ENCODE assay signal across 9 cellular contexts in genomic region chr2:172083725-172084483, GRCh38. TPM values are rescaled to one million over a fixed set of nuclear protein-coding genes. Genes with fewer than 3 reads are reported as not detected.
DNase-seq lines count a peak whose midpoint lies in the region; ATAC-seq and TF ChIP-seq lines count a peak whose summit lies in the region.
"Had no signal": no experiment of that assay in that cellular context is flagged by ENCODE, and none has a peak within 500 bp of the region (broad histone marks: within the 10 kb centered on the region; RNA-seq: fewer than 3 reads in every experiment).

No MANE protein-coding gene starts in this region.

- H3K4me2 ChIP-seq in OCI-LY3 (ENCODE audit: low read length), result peak overlapping the region; percentile 93

- TF ChIP-seq POLR2A in erythroblast (IDR thresholded peaks at IDR 0.05; ENCODE audit: low read length) (no peak), stomach (IDR thresholded peaks at IDR 0.05) (no peak)

- no peaks in the 10 kb centered on the region for H3K9me3 ChIP-seq in OCI-LY3 (ENCODE audit: insufficient read depth, low read length)
- peaks cover 0 to 21% (median 6%) of the 10 kb centered on the region in 4 donors for H3K9me3 ChIP-seq in stomach

- intact Hi-C loops in Right ventricle myocardium inferior (cut with DNase I), result no loop called here
- intact Hi-C loops in left cardiac atrium (cut with DNase I), result no loop called here
- intact Hi-C loops in stomach (cut with DNase I; ENCODE audit: low total_unique reads), result no loop called here

- no peaks in the 10 kb centered on the region for H4K20me1 ChIP-seq in OCI-LY3 (ENCODE audit: insufficient read depth, low read length)

- peak; percentile 60 for DNase-seq in Right ventricle myocardium inferior (ENCODE audit: missing footprints)
- DNase-seq in left cardiac atrium, result no peak
- DNase-seq in erythroblast (lab: John Stamatoyannopoulos, UW), result peak; percentile 28 to 39
- no peak for DNase-seq in stomach
- DNase-seq in NCI-H69 (lab: John Stamatoyannopoulos, UW), result no peak
- no peak for DNase-seq in EL

- TF ChIP-seq CTCF in OCI-LY3 (IDR thresholded peaks at IDR 0.05; ENCODE audit: low read depth, low read length), result no peak
- no peak for TF ChIP-seq CTCF in stomach (IDR thresholded peaks at IDR 0.05)

- H3K4me3 ChIP-seq in OCI-LY3 (ENCODE audit: low read length) (peak overlapping the region; percentile 92), stomach (peak overlapping the region; percentile 31 to 61 (median 43))

- H3K4me1 ChIP-seq in OCI-LY3 (ENCODE audit: low read length) (no peaks in the 10 kb centered on the region; the same call in 1 of the 2 replicates), stomach (peaks cover 36 to 78% (median 60%) of the 10 kb centered on the region in 4 donors)

- ATAC-seq in Right ventricle myocardium inferior (no peak), left cardiac atrium (no peak), GM18498 (IDR thresholded peaks at IDR 0.05; ENCODE audit: unreplicated experiment) (no peak)

- no peak overlapping the region for H3K27ac ChIP-seq in OCI-LY3 (ENCODE audit: low read length)
- H3K27ac ChIP-seq in stomach, result no peak overlapping the region

- H3K27me3 ChIP-seq in OCI-LY3 (ENCODE audit: low read depth, low read length) (no peaks in the 10 kb centered on the region), stomach (peaks cover 79 to 100% (median 92%) of the 10 kb centered on the region in 3 donors)

- H2AFZ ChIP-seq in OCI-LY3 (ENCODE audit: low read depth, low read length), result peak overlapping the region; percentile 78; the same call in 1 of the 2 replicates

- TF ChIP-seq EP300 in stomach (IDR thresholded peaks at IDR 0.05), result no peak

- no peaks in the 10 kb centered on the region for H3K36me3 ChIP-seq in OCI-LY3 (replicated peaks; ENCODE audit: low read depth, low read length)
- no peaks in the 10 kb centered on the region for H3K36me3 ChIP-seq in stomach

- H3K79me2 ChIP-seq in OCI-LY3 (ENCODE audit: low read length), result no peaks in the 10 kb centered on the region

- WGBS in stomach, 5 donors, result 10 to 17% (median 14%) methylated on average over 24 to 26 of the region's 26 CpGs

- peak overlapping the region; percentile 59; the same call in 1 of the 2 replicates for H3K9ac ChIP-seq in OCI-LY3 (ENCODE audit: low read length)

RNA-seq across cellular contexts. Expression of gene DLX1, which starts 1.4 kb away (rescaled TPM):
- total RNA-seq in Right ventricle myocardium inferior (not detected), left cardiac atrium (under 1 TPM; 0.15 to 0.16 TPM), stomach (1 to 10 TPM in 1 of 5 donors, not detected in 4; 1.1 TPM)
- polyA plus RNA-seq in stomach, result under 1 TPM in 1 of 3 donors, not detected in 2; 0.25 TPM
- total RNA-seq: bronchial epithelial cell had no signal

RNA-seq across cellular contexts. Expression of gene DLX2, which starts 18.8 kb away (rescaled TPM):
- not detected for total RNA-seq in Right ventricle myocardium inferior
- total RNA-seq in left cardiac atrium, result not detected
- total RNA-seq in stomach, result not detected
- under 1 TPM in 1 of 3 donors, not detected in 2; 0.03 TPM for polyA plus RNA-seq in stomach
- total RNA-seq: bronchial epithelial cell had no signal

Comparison
In these comparisons a context has a peak if more than half of its experiments do, and no peak if none do; other contexts are left out.
1. DNase-seq: peak in Right ventricle myocardium inferior (single experiment) and erythroblast (2 of 2); none in left cardiac atrium (single experiment), stomach (single experiment), NCI-H69 (single experiment) and EL (single experiment).